ENCODE assay signal across 1 cellular context in genomic region chr19:33025468-33026238, GRCh38. TPM values are rescaled to one million over a fixed set of nuclear protein-coding genes. Genes with fewer than 3 reads are reported as not detected.
"Had no signal": no experiment of that assay in that cellular context is flagged by ENCODE, and none has a peak within 500 bp of the region (broad histone marks: within the 10 kb centered on the region; RNA-seq: fewer than 3 reads in every experiment).

No MANE protein-coding gene starts in this region.

RNA-seq across cellular contexts. Expression of gene RHPN2, which starts 39.0 kb away (rescaled TPM):
- total RNA-seq: ascending aorta had no signal

RNA-seq across cellular contexts. Expression of gene FAAP24, which starts 53.6 kb away (rescaled TPM):
- total RNA-seq: ascending aorta had no signal
